In the genomic region with DNA sequence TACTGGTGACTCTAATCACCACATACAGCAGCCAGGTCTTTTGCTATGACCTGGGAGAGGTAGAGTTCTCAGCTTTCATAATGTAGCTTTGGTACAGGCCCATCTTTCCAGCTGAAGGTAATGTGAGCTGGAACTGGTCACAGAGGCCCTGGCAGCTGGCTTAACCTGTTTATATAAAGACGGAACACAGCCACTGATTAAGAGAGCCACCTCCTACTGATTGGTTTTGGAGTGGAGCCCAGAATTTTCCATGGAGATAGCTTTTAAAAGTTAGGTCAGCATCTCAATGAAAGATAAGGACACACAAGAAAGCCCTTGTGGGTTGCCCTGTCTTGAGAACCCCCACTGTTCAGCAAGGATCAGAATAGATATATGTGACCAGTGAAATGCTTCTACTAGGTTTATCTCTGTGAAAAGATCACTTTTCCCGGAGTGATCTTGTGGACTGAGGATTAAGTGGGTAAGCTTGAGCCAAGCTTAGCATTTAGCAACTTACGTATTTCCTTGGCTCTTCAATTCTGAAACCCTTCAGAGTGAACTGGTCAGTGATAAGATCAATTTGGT, we compare ENCODE assay signal across 1 cellular context.
TF ChIP-seq lines count a peak whose summit lies in the region.

No MANE protein-coding gene starts in this region.

TF ChIP-seq in HEK293, 187 proteins besides CTCF, POLR2A, EP300 and RAD21 (continued from another document and continues in another):
- TF ChIP-seq ZNF629 (tag by site-specific recombination; IDR thresholded peaks at IDR 0.05), result no peak; the same call in none of the 2 replicates
- TF ChIP-seq, protein P1, sequence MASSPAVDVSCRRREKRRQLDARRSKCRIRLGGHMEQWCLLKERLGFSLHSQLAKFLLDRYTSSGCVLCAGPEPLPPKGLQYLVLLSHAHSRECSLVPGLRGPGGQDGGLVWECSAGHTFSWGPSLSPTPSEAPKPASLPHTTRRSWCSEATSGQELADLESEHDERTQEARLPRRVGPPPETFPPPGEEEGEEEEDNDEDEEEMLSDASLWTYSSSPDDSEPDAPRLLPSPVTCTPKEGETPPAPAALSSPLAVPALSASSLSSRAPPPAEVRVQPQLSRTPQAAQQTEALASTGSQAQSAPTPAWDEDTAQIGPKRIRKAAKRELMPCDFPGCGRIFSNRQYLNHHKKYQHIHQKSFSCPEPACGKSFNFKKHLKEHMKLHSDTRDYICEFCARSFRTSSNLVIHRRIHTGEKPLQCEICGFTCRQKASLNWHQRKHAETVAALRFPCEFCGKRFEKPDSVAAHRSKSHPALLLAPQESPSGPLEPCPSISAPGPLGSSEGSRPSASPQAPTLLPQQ (tag by site-specific recombination; IDR thresholded peaks at IDR 0.05), result peak; percentile 48
- no peak for TF ChIP-seq ZNF548 (tag by site-specific recombination; IDR thresholded peaks at IDR 0.05)
- TF ChIP-seq TRIM28 (IDR thresholded peaks at IDR 0.05; ENCODE audit: borderline replicate concordance, low read length), result peak; percentile 95
- TF ChIP-seq ZNF423 (tag by site-specific recombination; IDR thresholded peaks at IDR 0.05), result no peak
- TF ChIP-seq ZXDB (tag by site-specific recombination; IDR thresholded peaks at IDR 0.05), result peak; percentile 81; the same call in 1 of the 2 replicates
- no peak for TF ChIP-seq ZFP37 (tag by site-specific recombination; IDR thresholded peaks at IDR 0.05)
- TF ChIP-seq ZBTB17 (tag by site-specific recombination; IDR thresholded peaks at IDR 0.05), result peak; percentile 33; the same call in 1 of the 2 replicates
- peak; percentile 100 for TF ChIP-seq ZNF10 (tag by site-specific recombination; IDR thresholded peaks at IDR 0.05)
- TF ChIP-seq, protein P2, sequence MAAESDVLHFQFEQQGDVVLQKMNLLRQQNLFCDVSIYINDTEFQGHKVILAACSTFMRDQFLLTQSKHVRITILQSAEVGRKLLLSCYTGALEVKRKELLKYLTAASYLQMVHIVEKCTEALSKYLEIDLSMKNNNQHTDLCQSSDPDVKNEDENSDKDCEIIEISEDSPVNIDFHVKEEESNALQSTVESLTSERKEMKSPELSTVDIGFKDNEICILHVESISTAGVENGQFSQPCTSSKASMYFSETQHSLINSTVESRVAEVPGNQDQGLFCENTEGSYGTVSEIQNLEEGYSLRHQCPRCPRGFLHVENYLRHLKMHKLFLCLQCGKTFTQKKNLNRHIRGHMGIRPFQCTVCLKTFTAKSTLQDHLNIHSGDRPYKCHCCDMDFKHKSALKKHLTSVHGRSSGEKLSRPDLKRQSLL (tag by site-specific recombination; IDR thresholded peaks at IDR 0.05), result no peak
- no peak for TF ChIP-seq ZNF433 (tag by site-specific recombination; IDR thresholded peaks at IDR 0.05; ENCODE audit: low read depth)
- TF ChIP-seq ZNF394 (tag by site-specific recombination; IDR thresholded peaks at IDR 0.05; ENCODE audit: borderline replicate concordance), result 0 out of 2 replicates have a peak, but pooled peaks have one; percentile 18
- TF ChIP-seq ZNF585B (tag by site-specific recombination; IDR thresholded peaks at IDR 0.05), result no peak
- TF ChIP-seq KLF9 (tag by site-specific recombination; IDR thresholded peaks at IDR 0.05; ENCODE audit: low read depth), result no peak
- no peak for TF ChIP-seq ATF2 (tag by site-specific recombination; IDR thresholded peaks at IDR 0.05; ENCODE audit: low read depth)
- TF ChIP-seq FEZF1 (tag by site-specific recombination; IDR thresholded peaks at IDR 0.05), result peak; percentile 85
- TF ChIP-seq ZNF19 (tag by site-specific recombination; IDR thresholded peaks at IDR 0.05; ENCODE audit: low read depth), result no peak
- TF ChIP-seq ZBTB21 (tag by site-specific recombination; IDR thresholded peaks at IDR 0.05), result no peak
- TF ChIP-seq MEIS1 (CRISPR knock-in tag; IDR thresholded peaks at IDR 0.05; ENCODE audit: borderline replicate concordance), result no peak
- TF ChIP-seq ZNF660 (tag by site-specific recombination; IDR thresholded peaks at IDR 0.05), result peak; percentile 64; the same call in 1 of the 2 replicates
- peak; percentile 96 for TF ChIP-seq OSR2 (tag by site-specific recombination; IDR thresholded peaks at IDR 0.05)
- TF ChIP-seq SETDB1 (IDR thresholded peaks at IDR 0.05; ENCODE audit: insufficient read length, low read length), result peak; percentile 48
- 0 out of 2 replicates have a peak, but pooled peaks have one; percentile 29 for TF ChIP-seq ZNF596 (tag by site-specific recombination; IDR thresholded peaks at IDR 0.05)
- TF ChIP-seq ZNF366 (tag by site-specific recombination; conservative IDR thresholded peaks at IDR 0.05), result peak; percentile 37
- 0 out of 2 replicates have a peak, but pooled peaks have one; percentile 21 for TF ChIP-seq IKZF3 (tag by site-specific recombination; IDR thresholded peaks at IDR 0.05)
- TF ChIP-seq HIC1 (tag by site-specific recombination; IDR thresholded peaks at IDR 0.05), result no peak
- no peak for TF ChIP-seq ZNF830 (tag by site-specific recombination; IDR thresholded peaks at IDR 0.05; ENCODE audit: low read depth)
- no peak for TF ChIP-seq ZNF791 (tag by site-specific recombination; IDR thresholded peaks at IDR 0.05)
- TF ChIP-seq ZNF211 (tag by site-specific recombination; IDR thresholded peaks at IDR 0.05; ENCODE audit: low read depth), result no peak
- no peak for TF ChIP-seq ZNF133 (tag by site-specific recombination; IDR thresholded peaks at IDR 0.05)
- no peak for TF ChIP-seq ZNF239 (tag by site-specific recombination; IDR thresholded peaks at IDR 0.05)
- TF ChIP-seq ZNF677 (tag by site-specific recombination; IDR thresholded peaks at IDR 0.05), result no peak
- TF ChIP-seq SP7 (tag by site-specific recombination; IDR thresholded peaks at IDR 0.05), result peak; percentile 86
- TF ChIP-seq ZNF549 (tag by site-specific recombination; IDR thresholded peaks at IDR 0.05), result no peak
- TF ChIP-seq ZNF157 (tag by site-specific recombination; IDR thresholded peaks at IDR 0.05), result no peak
- TF ChIP-seq ZNF514 (tag by site-specific recombination; IDR thresholded peaks at IDR 0.05), result no peak
- TF ChIP-seq PRDM6 (tag by site-specific recombination; IDR thresholded peaks at IDR 0.05), result peak; percentile 4; the same call in 1 of the 2 replicates
- TF ChIP-seq ZNF214 (tag by site-specific recombination; IDR thresholded peaks at IDR 0.05; ENCODE audit: borderline replicate concordance), result no peak
- no peak for TF ChIP-seq ZNF391 (tag by site-specific recombination; IDR thresholded peaks at IDR 0.05; ENCODE audit: borderline replicate concordance, low read depth)
- TF ChIP-seq ZNF2 (tag by site-specific recombination; IDR thresholded peaks at IDR 0.05), result peak; percentile 9; the same call in 1 of the 2 replicates
- no peak for TF ChIP-seq ZNF248 (tag by site-specific recombination; IDR thresholded peaks at IDR 0.05)
- TF ChIP-seq ZSCAN30 (tag by site-specific recombination; IDR thresholded peaks at IDR 0.05), result peak; percentile 55
- no peak for TF ChIP-seq ZNF76 (tag by site-specific recombination; IDR thresholded peaks at IDR 0.05; ENCODE audit: borderline replicate concordance, low read depth)
- TF ChIP-seq ZIC2 (tag by site-specific recombination; IDR thresholded peaks at IDR 0.05), result peak; percentile 50
- TF ChIP-seq HOXC10 (CRISPR knock-in tag; IDR thresholded peaks at IDR 0.05), result no peak
- TF ChIP-seq, protein P3, sequence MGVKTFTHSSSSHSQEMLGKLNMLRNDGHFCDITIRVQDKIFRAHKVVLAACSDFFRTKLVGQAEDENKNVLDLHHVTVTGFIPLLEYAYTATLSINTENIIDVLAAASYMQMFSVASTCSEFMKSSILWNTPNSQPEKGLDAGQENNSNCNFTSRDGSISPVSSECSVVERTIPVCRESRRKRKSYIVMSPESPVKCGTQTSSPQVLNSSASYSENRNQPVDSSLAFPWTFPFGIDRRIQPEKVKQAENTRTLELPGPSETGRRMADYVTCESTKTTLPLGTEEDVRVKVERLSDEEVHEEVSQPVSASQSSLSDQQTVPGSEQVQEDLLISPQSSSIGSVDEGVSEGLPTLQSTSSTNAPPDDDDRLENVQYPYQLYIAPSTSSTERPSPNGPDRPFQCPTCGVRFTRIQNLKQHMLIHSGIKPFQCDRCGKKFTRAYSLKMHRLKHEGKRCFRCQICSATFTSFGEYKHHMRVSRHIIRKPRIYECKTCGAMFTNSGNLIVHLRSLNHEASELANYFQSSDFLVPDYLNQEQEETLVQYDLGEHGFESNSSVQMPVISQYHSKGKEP (tag by site-specific recombination; IDR thresholded peaks at IDR 0.05), result 0 out of 2 replicates have a peak, but pooled peaks have one; percentile 44
- 0 out of 2 replicates have a peak, but pooled peaks have one; percentile 6 for TF ChIP-seq ZNF426 (tag by site-specific recombination; IDR thresholded peaks at IDR 0.05)
- peak; percentile 33; the same call in 1 of the 2 replicates for TF ChIP-seq ZNF600 (tag by site-specific recombination; IDR thresholded peaks at IDR 0.05)
- no peak for TF ChIP-seq ZNF792 (tag by site-specific recombination; IDR thresholded peaks at IDR 0.05)
- TF ChIP-seq, protein P4, sequence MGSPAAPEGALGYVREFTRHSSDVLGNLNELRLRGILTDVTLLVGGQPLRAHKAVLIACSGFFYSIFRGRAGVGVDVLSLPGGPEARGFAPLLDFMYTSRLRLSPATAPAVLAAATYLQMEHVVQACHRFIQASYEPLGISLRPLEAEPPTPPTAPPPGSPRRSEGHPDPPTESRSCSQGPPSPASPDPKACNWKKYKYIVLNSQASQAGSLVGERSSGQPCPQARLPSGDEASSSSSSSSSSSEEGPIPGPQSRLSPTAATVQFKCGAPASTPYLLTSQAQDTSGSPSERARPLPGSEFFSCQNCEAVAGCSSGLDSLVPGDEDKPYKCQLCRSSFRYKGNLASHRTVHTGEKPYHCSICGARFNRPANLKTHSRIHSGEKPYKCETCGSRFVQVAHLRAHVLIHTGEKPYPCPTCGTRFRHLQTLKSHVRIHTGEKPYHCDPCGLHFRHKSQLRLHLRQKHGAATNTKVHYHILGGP (tag by site-specific recombination; IDR thresholded peaks at IDR 0.05), result no peak
- TF ChIP-seq ZNF558 (tag by site-specific recombination; IDR thresholded peaks at IDR 0.05), result no peak
- peak; percentile 73 for TF ChIP-seq KLF10 (tag by site-specific recombination; IDR thresholded peaks at IDR 0.05)
- peak; percentile 60 for TF ChIP-seq PRDM10 (tag by site-specific recombination; IDR thresholded peaks at IDR 0.05)
- TF ChIP-seq GLIS2 (tag by site-specific recombination; IDR thresholded peaks at IDR 0.05), result no peak
- TF ChIP-seq ZNF843 (tag by site-specific recombination; IDR thresholded peaks at IDR 0.05), result peak; percentile 75; the same call in 1 of the 2 replicates
